In the genomic region with DNA sequence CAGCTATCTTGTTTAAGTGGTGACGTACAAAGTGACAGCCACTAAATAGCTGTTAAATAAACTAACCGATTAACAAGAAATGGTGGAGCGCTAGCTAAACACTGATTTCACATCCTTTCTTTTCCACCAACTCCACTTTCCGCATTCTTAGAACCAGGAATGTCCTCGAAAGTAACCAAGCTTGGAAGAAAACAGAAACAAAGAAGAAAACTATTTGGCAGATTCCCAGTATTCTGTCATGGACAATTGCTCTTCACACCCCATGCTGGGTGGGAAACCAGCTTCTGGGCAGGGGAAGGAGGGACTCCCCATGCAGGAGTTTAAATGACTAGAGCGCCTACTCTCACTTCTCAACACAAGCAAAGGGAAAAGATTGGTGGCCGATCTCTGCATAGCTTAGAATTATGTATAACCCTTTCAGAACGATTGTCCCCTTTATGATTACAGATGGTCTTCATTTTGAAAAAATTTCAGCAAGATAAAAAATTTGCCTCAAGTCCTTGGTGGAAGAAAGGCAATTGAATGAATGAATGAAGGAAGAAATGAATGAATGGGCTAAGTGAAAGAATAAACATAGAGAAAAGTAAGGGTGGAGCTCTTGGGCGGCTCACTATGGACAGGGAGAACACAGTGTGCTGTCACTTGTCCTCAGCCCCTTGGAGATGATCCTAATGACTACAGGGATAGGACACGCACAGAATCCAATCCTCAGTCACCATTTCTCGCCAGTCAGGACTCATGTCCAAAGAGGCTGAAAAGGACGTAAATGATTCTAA, we compare ENCODE assay signal across 11 cellular contexts.
A peak's percentile ranks its signal among the peaks of the same experiment; 100 is the strongest.
DNase-seq lines count a peak whose midpoint lies in the region; ATAC-seq and FAIRE-seq lines count a peak whose summit lies in the region.
"Had no signal": no experiment of that assay in that cellular context is flagged by ENCODE, and none has a peak within 500 bp of the region (broad histone marks: within the 10 kb centered on the region; RNA-seq: fewer than 3 reads in every experiment).

No MANE protein-coding gene starts in this region.

- peaks cover 43% of the 10 kb centered on the region for H3K4me1 ChIP-seq in CD8-positive, alpha-beta memory T cell (ENCODE audit: insufficient read depth, low read length)

- CTCF ChIA-PET in CD8-positive, alpha-beta memory T cell (lab: Charles Lee) = interaction anchor here (0.9 to 2.3 kb wide), 5 partner anchors 14 to 209 kb away, joined by 3 to 9 read pairs (median 5); a partner anchor contains a TSS

- ATAC-seq in HG03175 (IDR thresholded peaks at IDR 0.05; ENCODE audit: unreplicated experiment) (peak; percentile 3), GM19351 (IDR thresholded peaks at IDR 0.05; ENCODE audit: unreplicated experiment) (no peak)
- no peak for ATAC-seq in naive thymus-derived CD8-positive, alpha-beta T cell

- peaks cover 54 to 88% (median 69%) of the 10 kb centered on the region in 3 donors for H3K4me1 Mint-ChIP-seq in CD8-positive, alpha-beta memory T cell
- peaks cover 36 to 78% (median 53%) of the 10 kb centered on the region in 4 donors for H3K4me1 Mint-ChIP-seq in naive thymus-derived CD8-positive, alpha-beta T cell

- no peaks in the 10 kb centered on the region for H3K27me3 Mint-ChIP-seq in CD8-positive, alpha-beta memory T cell
- H3K27me3 Mint-ChIP-seq in naive thymus-derived CD8-positive, alpha-beta T cell = no peaks in the 10 kb centered on the region
- H3K27me3 Mint-ChIP-seq: type B pancreatic cell had no signal

- FAIRE-seq in frontal cortex (lab: Jason Lieb, UNC) = no peak
- FAIRE-seq: D721Med had no signal

- H3K27ac ChIP-seq in CD8-positive, alpha-beta memory T cell (ENCODE audit: low read depth, low read length) = peak overlapping the region; percentile 83

- no peak for DNase-seq in CD8-positive, alpha-beta memory T cell
- DNase-seq in astrocyte of the hippocampus (ENCODE audit: low read depth, low spot score) = peak; percentile 87
- DNase-seq in naive thymus-derived CD8-positive, alpha-beta T cell = no peak
- DNase-seq in stimulated activated naive CD4-positive, alpha-beta T cell treated with Interleukin-2 at 50 U/mL for 16 hours (lab: John Stamatoyannopoulos, UW) = no peak
- DNase-seq in GDM1 (lab: John Stamatoyannopoulos, UW) = no peak
- no peak for DNase-seq in frontal cortex (ENCODE audit: low spot score in 2 of 2)
- DNase-seq: SHP77 treated with DMSO at 0.1 percent for 48 hours had no signal

- peaks cover 12 to 38% (median 17%) of the 10 kb centered on the region in 3 donors for H3K36me3 Mint-ChIP-seq in CD8-positive, alpha-beta memory T cell
- H3K36me3 Mint-ChIP-seq in naive thymus-derived CD8-positive, alpha-beta T cell = peaks cover 12 to 30% (median 23%) of the 10 kb centered on the region in 3 donors
- H3K36me3 Mint-ChIP-seq: type B pancreatic cell had no signal

- H3K9me3 ChIP-seq in CD8-positive, alpha-beta memory T cell (ENCODE audit: low read length) = no peaks in the 10 kb centered on the region

- peak overlapping the region; percentile 78 for H3K4me3 ChIP-seq in CD8-positive, alpha-beta memory T cell (ENCODE audit: low read length)

- peak overlapping the region; percentile 90 to 97 (median 94) for H3K27ac Mint-ChIP-seq in CD8-positive, alpha-beta memory T cell
- H3K27ac Mint-ChIP-seq in naive thymus-derived CD8-positive, alpha-beta T cell = peak overlapping the region; percentile 86 to 98 (median 92)
- H3K27ac Mint-ChIP-seq: type B pancreatic cell had no signal

- no peaks in the 10 kb centered on the region for H3K36me3 ChIP-seq in CD8-positive, alpha-beta memory T cell (ENCODE audit: insufficient read depth, low read length)

- H3K9me3 Mint-ChIP-seq in CD8-positive, alpha-beta memory T cell = no peaks in the 10 kb centered on the region
- H3K9me3 Mint-ChIP-seq in naive thymus-derived CD8-positive, alpha-beta T cell = peaks cover 0 to 2% (median 0%) of the 10 kb centered on the region in 9 donors

- peak overlapping the region; percentile 82 to 95 (median 94) for H3K4me3 Mint-ChIP-seq in CD8-positive, alpha-beta memory T cell
- peak overlapping the region; percentile 83 to 96 (median 92) for H3K4me3 Mint-ChIP-seq in naive thymus-derived CD8-positive, alpha-beta T cell
- H3K4me3 Mint-ChIP-seq: type B pancreatic cell had no signal

- no peaks in the 10 kb centered on the region for H3K27me3 ChIP-seq in CD8-positive, alpha-beta memory T cell (ENCODE audit: insufficient read depth, low read length, poor library complexity, severe bottlenecking)

- POLR2A ChIA-PET in CD8-positive, alpha-beta memory T cell (lab: Charles Lee) = interaction anchor here (0.9 to 2.2 kb wide), 6 partner anchors 14 to 288 kb away, joined by 3 to 8 read pairs (median 6); a partner anchor contains a TSS
- POLR2A ChIA-PET in naive thymus-derived CD8-positive, alpha-beta T cell (lab: Charles Lee) = interaction anchor here (0.7 to 1.2 kb wide), 4 partner anchors 150 to 283 kb away, joined by 3 to 4 read pairs (median 4); no protein-coding TSS in a partner anchor
